Comparison of ENCODE assay signal across 15 cellular contexts in the genomic region with DNA sequence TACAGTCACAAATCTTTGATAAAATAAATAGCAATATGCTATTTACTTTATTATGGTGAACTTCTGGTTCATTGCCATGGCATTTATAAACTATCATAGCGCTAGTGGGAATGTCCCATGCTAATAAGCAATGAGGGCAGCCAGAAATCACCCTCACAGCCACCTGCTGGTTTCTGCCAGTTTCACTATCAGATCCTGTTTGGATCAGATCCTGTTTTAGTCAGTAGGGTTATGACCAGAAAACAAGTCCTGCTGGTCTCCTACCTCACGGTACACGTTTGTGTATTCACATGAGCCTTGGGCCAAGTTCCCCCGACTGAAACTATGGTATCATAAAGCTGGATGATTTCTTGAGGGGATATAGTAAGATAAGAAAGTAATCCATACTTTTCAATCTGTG. TPM values are rescaled to one million over a fixed set of nuclear protein-coding genes. Genes with fewer than 3 reads are reported as not detected.
DNase-seq lines count a peak whose midpoint lies in the region; ATAC-seq, FAIRE-seq and TF ChIP-seq lines count a peak whose summit lies in the region.
"Had no signal": no experiment of that assay in that cellular context is flagged by ENCODE, and none has a peak within 500 bp of the region (broad histone marks: within the 10 kb centered on the region; RNA-seq: fewer than 3 reads in every experiment).

No MANE protein-coding gene starts in this region.

- H3K4me1 ChIP-seq in pancreas, result peaks cover 0 to 4% (median 0%) of the 10 kb centered on the region in 3 donors
- H3K4me1 ChIP-seq: gastroesophageal sphincter had no signal

- H3K27me3 ChIP-seq in pancreas, result peaks cover 0 to 5% (median 0%) of the 10 kb centered on the region in 4 donors
- H3K27me3 ChIP-seq: gastroesophageal sphincter had no signal

- H3K9me3 ChIP-seq in pancreas, result no peaks in the 10 kb centered on the region
- H3K9me3 ChIP-seq: gastroesophageal sphincter had no signal

- H3K4me3 ChIP-seq in pancreas, result no peak overlapping the region
- H3K4me3 ChIP-seq: gastroesophageal sphincter had no signal

- DNase-seq in pancreas (peak in 2 of 6 donors; percentile 5 to 25), NCI-H69 (lab: John Stamatoyannopoulos, UW) (no peak), 8988T (no peak), NCI-H146 (lab: John Stamatoyannopoulos, UW) (no peak), occipital lobe (lab: John Stamatoyannopoulos, UW) (no peak)
- DNase-seq: left colon; NCI-H2029 treated with DMSO at 0.1 percent for 48 hours; stimulated activated CD4-positive, alpha-beta T cell treated with anti-CD3 and anti-CD28 coated beads, Interleukin-12 subunit alpha, Interleukin-12 subunit beta, amount 100 ng/mL, for 4 hours; stimulated activated CD8-positive, alpha-beta memory T cell treated with anti-CD3 and anti-CD28 coated beads, Interleukin-4, amount 100 ng/mL, for 48 hours had no signal

- ATAC-seq in GM19023 (IDR thresholded peaks at IDR 0.05; ENCODE audit: unreplicated experiment) (peak; percentile 64), HG02588 (IDR thresholded peaks at IDR 0.05; ENCODE audit: unreplicated experiment) (peak; percentile 87), HG03378 (IDR thresholded peaks at IDR 0.05; ENCODE audit: unreplicated experiment) (peak; percentile 84), pancreas (peak; percentile 50 to 88 (median 71))
- ATAC-seq: gastroesophageal sphincter, left colon had no signal

- no peaks in the 10 kb centered on the region for H3K36me3 ChIP-seq in pancreas
- H3K36me3 ChIP-seq: gastroesophageal sphincter had no signal

- intact Hi-C loops in pancreas (cut with DNase I), result no loop called here

- no peak for FAIRE-seq in pancreas (lab: Jason Lieb, UNC)
- FAIRE-seq: H54 had no signal

- no peak for TF ChIP-seq CTCF in pancreas (IDR thresholded peaks at IDR 0.05)

- no peak overlapping the region for H3K27ac ChIP-seq in pancreas
- H3K27ac ChIP-seq: gastroesophageal sphincter had no signal

- WGBS in pancreas, 2 donors, result 17% methylated on average over 4 of the region's 4 CpGs

RNA-seq across cellular contexts. Expression of a gene that starts 17.7 kb away (rescaled TPM):
- total RNA-seq in pancreas, result not detected
- not detected for polyA plus RNA-seq in pancreas
- total RNA-seq in occipital lobe, result not detected
- total RNA-seq: left colon, OCI-LY7 had no signal
